In genomic region chr10:128287921-128288320, GRCh38 we compare ENCODE assay signal across 13 cellular contexts.
"Had no signal": no experiment of that assay in that cellular context is flagged by ENCODE, and none has a peak within 500 bp of the region (broad histone marks: within the 10 kb centered on the region; RNA-seq: fewer than 3 reads in every experiment).

No MANE protein-coding gene starts in this region.

- H3K27ac Mint-ChIP-seq: naive B cell had no signal

- H3K4me1 ChIP-seq: gastrocnemius medialis had no signal

- H3K36me3 ChIP-seq: gastrocnemius medialis, stomach had no signal

- H3K4me3 ChIP-seq: gastrocnemius medialis, stomach had no signal

- ATAC-seq: esophagus mucosa, gastrocnemius medialis, right cardiac atrium had no signal

- H3K27ac ChIP-seq: gastrocnemius medialis, stomach had no signal

- H3K4me1 Mint-ChIP-seq: naive B cell had no signal

- DNase-seq: effector memory CD4-positive, alpha-beta T cell; gastrocnemius medialis; hippocampal formation; kidney glomerular epithelial cell; mammary epithelial cell; naive B cell; right cardiac atrium; small intestine; stimulated activated CD4-positive, alpha-beta T cell treated with anti-CD3 and anti-CD28 coated beads, Interleukin-12 subunit alpha, Interleukin-12 subunit beta, amount 100 ng/mL, for 4 hours; stimulated activated naive CD4-positive, alpha-beta T cell; stomach; trophoblast cell had no signal
